In the genomic region with DNA sequence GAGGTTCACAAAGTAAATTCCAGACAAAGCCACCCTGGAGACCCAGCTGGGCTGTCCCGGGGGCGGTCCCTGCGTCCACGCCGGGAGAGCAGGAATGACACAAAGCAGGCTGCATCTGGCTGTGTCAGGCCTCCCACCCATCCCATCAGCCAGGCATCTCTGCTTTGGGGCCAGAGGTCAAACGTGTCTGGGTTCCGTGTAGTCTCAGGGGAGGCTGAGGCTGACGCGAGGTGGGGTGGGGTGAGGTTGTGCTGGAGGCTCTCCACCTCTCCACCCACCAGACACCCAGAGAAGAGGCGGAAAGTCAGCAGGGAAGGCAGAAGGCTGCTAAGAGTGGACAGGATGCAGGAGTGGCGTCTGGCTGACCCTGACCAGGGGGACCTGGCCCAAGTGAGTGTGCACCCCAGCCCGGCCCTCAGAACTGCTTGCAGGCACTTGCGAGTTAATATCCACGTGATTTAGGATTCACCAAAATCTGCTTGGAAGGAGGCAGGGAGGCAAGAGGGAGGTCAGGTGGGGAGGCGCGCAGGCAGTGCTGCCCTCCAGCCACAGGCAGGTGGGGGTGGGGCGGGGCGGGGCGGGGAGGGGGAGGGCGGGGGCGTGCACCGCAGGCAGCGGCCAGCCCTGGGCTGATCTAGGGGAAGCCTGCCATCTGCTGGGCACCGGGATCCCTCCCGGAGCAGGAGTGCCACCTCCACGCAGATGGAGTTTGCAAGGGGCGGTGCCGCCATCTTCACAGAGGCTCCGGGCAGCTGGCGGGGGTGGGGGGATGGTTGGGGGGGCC, we compare ENCODE assay signal across 1 cellular context.
TF ChIP-seq lines count a peak whose summit lies in the region.

No MANE protein-coding gene starts in this region.

TF ChIP-seq in HepG2, 621 proteins besides CTCF, POLR2A, EP300 and RAD21 (continued from another document and continues in another):
- TF ChIP-seq, protein P1, sequence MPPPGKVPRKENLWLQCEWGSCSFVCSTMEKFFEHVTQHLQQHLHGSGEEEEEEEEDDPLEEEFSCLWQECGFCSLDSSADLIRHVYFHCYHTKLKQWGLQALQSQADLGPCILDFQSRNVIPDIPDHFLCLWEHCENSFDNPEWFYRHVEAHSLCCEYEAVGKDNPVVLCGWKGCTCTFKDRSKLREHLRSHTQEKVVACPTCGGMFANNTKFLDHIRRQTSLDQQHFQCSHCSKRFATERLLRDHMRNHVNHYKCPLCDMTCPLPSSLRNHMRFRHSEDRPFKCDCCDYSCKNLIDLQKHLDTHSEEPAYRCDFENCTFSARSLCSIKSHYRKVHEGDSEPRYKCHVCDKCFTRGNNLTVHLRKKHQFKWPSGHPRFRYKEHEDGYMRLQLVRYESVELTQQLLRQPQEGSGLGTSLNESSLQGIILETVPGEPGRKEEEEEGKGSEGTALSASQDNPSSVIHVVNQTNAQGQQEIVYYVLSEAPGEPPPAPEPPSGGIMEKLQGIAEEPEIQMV (CRISPR knock-in tag; IDR thresholded peaks at IDR 0.05; ENCODE audit: low read depth), result no peak
- TF ChIP-seq MYNN (CRISPR knock-in tag; IDR thresholded peaks at IDR 0.05; ENCODE audit: low read depth) (no peak), ZEB1 (IDR thresholded peaks at IDR 0.05; ENCODE audit: insufficient replicate concordance, low read depth) (no peak), AGO1 (IDR thresholded peaks at IDR 0.05; ENCODE audit: low read depth, low read length, poor library complexity, severe bottlenecking) (no peak), TOPORS (CRISPR knock-in tag; IDR thresholded peaks at IDR 0.05) (0 out of 2 replicates have a peak, but pooled peaks have one; percentile 3), HIC2 (CRISPR knock-in tag; IDR thresholded peaks at IDR 0.05; ENCODE audit: low read depth) (peak; percentile 30; the same call in 1 of the 2 replicates), ZNF713 (CRISPR knock-in tag; IDR thresholded peaks at IDR 0.05) (no peak), ZFP36L1 (CRISPR knock-in tag; IDR thresholded peaks at IDR 0.05) (no peak), RBFOX2 (IDR thresholded peaks at IDR 0.05; ENCODE audit: low read depth, low read length) (no peak), ZNF790 (CRISPR knock-in tag; IDR thresholded peaks at IDR 0.05; ENCODE audit: borderline replicate concordance) (no peak), TBX2 (CRISPR knock-in tag; IDR thresholded peaks at IDR 0.05; ENCODE audit: borderline replicate concordance) (no peak), ZNF646 (CRISPR knock-in tag; IDR thresholded peaks at IDR 0.05) (no peak), KLF12 (CRISPR knock-in tag; IDR thresholded peaks at IDR 0.05; ENCODE audit: borderline replicate concordance) (peak; percentile 29; the same call in 1 of the 2 replicates), TFAP4 (IDR thresholded peaks at IDR 0.05; ENCODE audit: borderline replicate concordance, low read depth) (peak; percentile 48; the same call in 1 of the 2 replicates), NFKBIZ (CRISPR knock-in tag; IDR thresholded peaks at IDR 0.05) (no peak), FOXA1 (IDR thresholded peaks at IDR 0.05) (no peak), FOXA1 (CRISPR knock-in tag; IDR thresholded peaks at IDR 0.05) (0 out of 2 replicates have a peak, but pooled peaks have one; percentile 6), ZNF768 (CRISPR knock-in tag; IDR thresholded peaks at IDR 0.05) (no peak), SMYD3 (CRISPR knock-in tag; IDR thresholded peaks at IDR 0.05) (no peak), XBP1 (CRISPR knock-in tag; IDR thresholded peaks at IDR 0.05) (no peak), ZNF451 (CRISPR knock-in tag; IDR thresholded peaks at IDR 0.05) (no peak), HDAC1 (CRISPR knock-in tag; IDR thresholded peaks at IDR 0.05) (no peak; the same call in 1 of the 2 replicates), KDM5A (IDR thresholded peaks at IDR 0.05; ENCODE audit: borderline replicate concordance, low read length) (no peak), ZNF670 (CRISPR knock-in tag; IDR thresholded peaks at IDR 0.05; ENCODE audit: borderline replicate concordance) (no peak), ZBTB4 (CRISPR knock-in tag; IDR thresholded peaks at IDR 0.05; ENCODE audit: borderline replicate concordance) (no peak; the same call in 1 of the 2 replicates), RXRA (CRISPR knock-in tag; IDR thresholded peaks at IDR 0.05) (no peak), HOXD1 (CRISPR knock-in tag; IDR thresholded peaks at IDR 0.05) (no peak), GMEB1 (CRISPR knock-in tag; IDR thresholded peaks at IDR 0.05; ENCODE audit: borderline replicate concordance) (no peak)
- TF ChIP-seq, protein P2, sequence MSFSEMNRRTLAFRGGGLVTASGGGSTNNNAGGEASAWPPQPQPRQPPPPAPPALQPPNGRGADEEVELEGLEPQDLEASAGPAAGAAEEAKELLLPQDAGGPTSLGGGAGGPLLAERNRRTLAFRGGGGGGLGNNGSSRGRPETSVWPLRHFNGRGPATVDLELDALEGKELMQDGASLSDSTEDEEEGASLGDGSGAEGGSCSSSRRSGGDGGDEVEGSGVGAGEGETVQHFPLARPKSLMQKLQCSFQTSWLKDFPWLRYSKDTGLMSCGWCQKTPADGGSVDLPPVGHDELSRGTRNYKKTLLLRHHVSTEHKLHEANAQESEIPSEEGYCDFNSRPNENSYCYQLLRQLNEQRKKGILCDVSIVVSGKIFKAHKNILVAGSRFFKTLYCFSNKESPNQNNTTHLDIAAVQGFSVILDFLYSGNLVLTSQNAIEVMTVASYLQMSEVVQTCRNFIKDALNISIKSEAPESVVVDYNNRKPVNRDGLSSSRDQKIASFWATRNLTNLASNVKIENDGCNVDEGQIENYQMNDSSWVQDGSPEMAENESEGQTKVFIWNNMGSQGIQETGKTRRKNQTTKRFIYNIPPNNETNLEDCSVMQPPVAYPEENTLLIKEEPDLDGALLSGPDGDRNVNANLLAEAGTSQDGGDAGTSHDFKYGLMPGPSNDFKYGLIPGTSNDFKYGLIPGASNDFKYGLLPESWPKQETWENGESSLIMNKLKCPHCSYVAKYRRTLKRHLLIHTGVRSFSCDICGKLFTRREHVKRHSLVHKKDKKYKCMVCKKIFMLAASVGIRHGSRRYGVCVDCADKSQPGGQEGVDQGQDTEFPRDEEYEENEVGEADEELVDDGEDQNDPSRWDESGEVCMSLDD (CRISPR knock-in tag; IDR thresholded peaks at IDR 0.05; ENCODE audit: borderline replicate concordance), result no peak
- TF ChIP-seq, protein P3, sequence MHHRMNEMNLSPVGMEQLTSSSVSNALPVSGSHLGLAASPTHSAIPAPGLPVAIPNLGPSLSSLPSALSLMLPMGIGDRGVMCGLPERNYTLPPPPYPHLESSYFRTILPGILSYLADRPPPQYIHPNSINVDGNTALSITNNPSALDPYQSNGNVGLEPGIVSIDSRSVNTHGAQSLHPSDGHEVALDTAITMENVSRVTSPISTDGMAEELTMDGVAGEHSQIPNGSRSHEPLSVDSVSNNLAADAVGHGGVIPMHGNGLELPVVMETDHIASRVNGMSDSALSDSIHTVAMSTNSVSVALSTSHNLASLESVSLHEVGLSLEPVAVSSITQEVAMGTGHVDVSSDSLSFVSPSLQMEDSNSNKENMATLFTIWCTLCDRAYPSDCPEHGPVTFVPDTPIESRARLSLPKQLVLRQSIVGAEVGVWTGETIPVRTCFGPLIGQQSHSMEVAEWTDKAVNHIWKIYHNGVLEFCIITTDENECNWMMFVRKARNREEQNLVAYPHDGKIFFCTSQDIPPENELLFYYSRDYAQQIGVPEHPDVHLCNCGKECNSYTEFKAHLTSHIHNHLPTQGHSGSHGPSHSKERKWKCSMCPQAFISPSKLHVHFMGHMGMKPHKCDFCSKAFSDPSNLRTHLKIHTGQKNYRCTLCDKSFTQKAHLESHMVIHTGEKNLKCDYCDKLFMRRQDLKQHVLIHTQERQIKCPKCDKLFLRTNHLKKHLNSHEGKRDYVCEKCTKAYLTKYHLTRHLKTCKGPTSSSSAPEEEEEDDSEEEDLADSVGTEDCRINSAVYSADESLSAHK (CRISPR knock-in tag; IDR thresholded peaks at IDR 0.05; ENCODE audit: borderline replicate concordance), result no peak
- TF ChIP-seq, protein P4, sequence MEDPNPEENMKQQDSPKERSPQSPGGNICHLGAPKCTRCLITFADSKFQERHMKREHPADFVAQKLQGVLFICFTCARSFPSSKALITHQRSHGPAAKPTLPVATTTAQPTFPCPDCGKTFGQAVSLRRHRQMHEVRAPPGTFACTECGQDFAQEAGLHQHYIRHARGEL (CRISPR knock-in tag; IDR thresholded peaks at IDR 0.05), result no peak
